23 cellular contexts compared by ENCODE assay signal in the genomic region with DNA sequence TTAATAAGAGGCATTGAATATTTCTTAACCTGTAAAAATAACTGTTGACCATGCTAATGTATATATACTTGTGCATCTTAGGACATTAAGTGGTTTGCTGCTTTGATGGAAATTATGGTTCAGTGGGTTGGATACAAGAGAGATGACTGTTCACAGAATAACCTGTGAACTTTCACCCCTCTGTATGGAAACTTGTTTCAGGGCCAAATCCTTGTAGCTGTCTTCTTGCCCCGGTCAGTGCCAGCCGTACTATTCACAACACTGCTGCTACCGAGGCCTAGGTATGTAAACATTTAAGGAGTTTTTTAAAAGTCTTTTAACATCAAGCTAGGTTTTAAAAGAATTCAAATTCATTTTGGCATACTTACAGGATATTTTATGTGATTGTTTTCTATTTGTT. TPM values are rescaled to one million over a fixed set of nuclear protein-coding genes. Genes with fewer than 3 reads are reported as not detected.
A peak's percentile ranks its signal among the peaks of the same experiment; 100 is the strongest.
DNase-seq lines count a peak whose midpoint lies in the region; ATAC-seq and TF ChIP-seq lines count a peak whose summit lies in the region.
"Had no signal": no experiment of that assay in that cellular context is flagged by ENCODE, and none has a peak within 500 bp of the region (broad histone marks: within the 10 kb centered on the region; RNA-seq: fewer than 3 reads in every experiment).

No MANE protein-coding gene starts in this region.

- no peak overlapping the region for H3K4me3 Mint-ChIP-seq in activated CD8-positive, alpha-beta T cell treated with anti-CD3 and anti-CD28 coated beads for 36 hours
- H3K4me3 Mint-ChIP-seq in activated CD8-positive, alpha-beta T cell treated with anti-CD3 and anti-CD28 coated beads, Interleukin-2, amount 10 ng/mL, durations not matched to agents 7 days and 5 days: no peak overlapping the region
- H3K4me3 Mint-ChIP-seq: activated CD4-positive, alpha-beta T cell treated with anti-CD3 and anti-CD28 coated beads for 36 hours; B cell had no signal

- 42 to 62% methylated on average over 3 of the region's 3 CpGs for WGBS in sigmoid colon, 2 donors

- no peaks in the 10 kb centered on the region for H3K27me3 Mint-ChIP-seq in activated CD8-positive, alpha-beta T cell treated with anti-CD3 and anti-CD28 coated beads for 36 hours
- no peaks in the 10 kb centered on the region for H3K27me3 Mint-ChIP-seq in activated CD8-positive, alpha-beta T cell treated with anti-CD3 and anti-CD28 coated beads, Interleukin-2, amount 10 ng/mL, durations not matched to agents 7 days and 5 days (ENCODE audit: low read depth)
- H3K27me3 Mint-ChIP-seq: activated CD4-positive, alpha-beta T cell treated with anti-CD3 and anti-CD28 coated beads for 36 hours; B cell had no signal

- ATAC-seq in activated CD8-positive, alpha-beta T cell treated with anti-CD3 and anti-CD28 coated beads for 36 hours: no peak
- ATAC-seq in activated CD8-positive, alpha-beta T cell treated with anti-CD3 and anti-CD28 coated beads, Interleukin-2, amount 10 ng/mL, durations not matched to agents 7 days and 5 days: no peak
- ATAC-seq in HG02981 (IDR thresholded peaks at IDR 0.05; ENCODE audit: unreplicated experiment): no peak
- ATAC-seq: activated CD4-positive, alpha-beta T cell treated with anti-CD3 and anti-CD28 coated beads for 36 hours; gastrocnemius medialis; upper lobe of right lung had no signal

- no peaks in the 10 kb centered on the region for H3K4me1 ChIP-seq in Karpas-422 (ENCODE audit: low read length)
- peaks cover 0 to 16% (median 12%) of the 10 kb centered on the region in 4 donors for H3K4me1 ChIP-seq in sigmoid colon
- H3K4me1 ChIP-seq: upper lobe of right lung had no signal

- TF ChIP-seq EP300 in sigmoid colon (IDR thresholded peaks at IDR 0.05): no peak

- H3K9me3 ChIP-seq in Karpas-422 (ENCODE audit: low read length) (no peaks in the 10 kb centered on the region), sigmoid colon (no peaks in the 10 kb centered on the region)
- H3K9me3 ChIP-seq: gastrocnemius medialis, upper lobe of right lung had no signal

- H3K27me3 ChIP-seq in Karpas-422 (ENCODE audit: low read length) (no peaks in the 10 kb centered on the region), sigmoid colon (no peaks in the 10 kb centered on the region)
- H3K27me3 ChIP-seq: gastrocnemius medialis, upper lobe of right lung had no signal

- no peak for DNase-seq in activated CD8-positive, alpha-beta T cell treated with anti-CD3 and anti-CD28 coated beads for 36 hours
- no peak for DNase-seq in activated CD8-positive, alpha-beta T cell treated with anti-CD3 and anti-CD28 coated beads, Interleukin-2, amount 10 ng/mL, durations not matched to agents 7 days and 5 days
- DNase-seq in Karpas-422 (no peak), iris pigment epithelial cell (ENCODE audit: low read depth) (peak; percentile 33), sigmoid colon (no peak), posterior cingulate gyrus (no peak), T1000 (lab: John Stamatoyannopoulos, UW) (no peak)
- DNase-seq: activated CD4-positive, alpha-beta T cell treated with anti-CD3 and anti-CD28 coated beads for 36 hours; activated gamma-delta T cell treated with Interleukin-2 at 50 U/mL for 16 hours; caudate nucleus; erythroblast; gastrocnemius medialis; GM23248; kidney glomerular epithelial cell; NCI-H1694; NCI-H2171 treated with DMSO at 0.1 percent for 48 hours; NCI-H69; SHP77; stimulated activated CD4-positive, alpha-beta T cell treated with anti-CD3 and anti-CD28 coated beads, Interleukin-12 subunit alpha, Interleukin-12 subunit beta, amount 100 ng/mL, for 4 hours; stimulated activated CD8-positive, alpha-beta memory T cell treated with anti-CD3 and anti-CD28 coated beads, Interleukin-4, amount 100 ng/mL, for 48 hours; upper lobe of right lung had no signal

- H3K9me3 Mint-ChIP-seq in activated CD8-positive, alpha-beta T cell treated with anti-CD3 and anti-CD28 coated beads for 36 hours: no peaks in the 10 kb centered on the region
- H3K9me3 Mint-ChIP-seq in activated CD8-positive, alpha-beta T cell treated with anti-CD3 and anti-CD28 coated beads, Interleukin-2, amount 10 ng/mL, durations not matched to agents 7 days and 5 days (ENCODE audit: insufficient read depth): no peaks in the 10 kb centered on the region

- H3K36me3 ChIP-seq in Karpas-422 (ENCODE audit: insufficient read depth, low read length) (peaks cover 76% of the 10 kb centered on the region), sigmoid colon (peaks cover 24 to 96% (median 36%) of the 10 kb centered on the region in 4 donors)

- H3K36me3 Mint-ChIP-seq in activated CD8-positive, alpha-beta T cell treated with anti-CD3 and anti-CD28 coated beads for 36 hours (ENCODE audit: low read depth): peaks cover 42% of the 10 kb centered on the region
- peaks cover 69% of the 10 kb centered on the region for H3K36me3 Mint-ChIP-seq in activated CD8-positive, alpha-beta T cell treated with anti-CD3 and anti-CD28 coated beads, Interleukin-2, amount 10 ng/mL, durations not matched to agents 7 days and 5 days (ENCODE audit: low read depth)

- H3K27ac ChIP-seq in Karpas-422 (ENCODE audit: low read length) (0 out of 2 replicates have a peak overlapping the region, but pooled peaks have one; percentile 8), sigmoid colon (peak overlapping the region in 3 of 4 donors; percentile 2 to 54 (median 45))
- H3K27ac ChIP-seq: upper lobe of right lung had no signal

- H3K4me1 Mint-ChIP-seq in activated CD8-positive, alpha-beta T cell treated with anti-CD3 and anti-CD28 coated beads for 36 hours (ENCODE audit: low read depth): peaks cover 22% of the 10 kb centered on the region
- H3K4me1 Mint-ChIP-seq in activated CD8-positive, alpha-beta T cell treated with anti-CD3 and anti-CD28 coated beads, Interleukin-2, amount 10 ng/mL, durations not matched to agents 7 days and 5 days (ENCODE audit: low read depth): no peaks in the 10 kb centered on the region

- H3K27ac Mint-ChIP-seq in activated CD8-positive, alpha-beta T cell treated with anti-CD3 and anti-CD28 coated beads for 36 hours: peak overlapping the region; percentile 58
- H3K27ac Mint-ChIP-seq in activated CD8-positive, alpha-beta T cell treated with anti-CD3 and anti-CD28 coated beads, Interleukin-2, amount 10 ng/mL, durations not matched to agents 7 days and 5 days: no peak overlapping the region
- H3K27ac Mint-ChIP-seq: B cell had no signal

- CTCF ChIA-PET in activated CD8-positive, alpha-beta T cell treated with anti-CD3 and anti-CD28 coated beads for 36 hours (lab: Charles Lee): interaction anchor here (0.6 to 4.3 kb wide), 5 partner anchors 9 to 61 kb away, joined by 3 to 26 read pairs (median 6); no protein-coding TSS in a partner anchor
- CTCF ChIA-PET in activated CD8-positive, alpha-beta T cell treated with anti-CD3 and anti-CD28 coated beads, Interleukin-2, amount 10 ng/mL, durations not matched to agents 7 days and 5 days (lab: Charles Lee): interaction anchor here (0.8 to 4.5 kb wide), 3 partner anchors 16 to 33 kb away, joined by 3 to 30 read pairs (median 7); partner anchors contain the start of gene DONSON

- no peak overlapping the region for H3K4me2 ChIP-seq in Karpas-422 (ENCODE audit: low read depth, low read length, poor library complexity, severe bottlenecking)

- H4K20me1 ChIP-seq in Karpas-422 (ENCODE audit: insufficient read depth, low read depth, low read length): no peaks in the 10 kb centered on the region; the same call in 1 of the 2 replicates

- TF ChIP-seq CTCF in activated CD8-positive, alpha-beta T cell treated with anti-CD3 and anti-CD28 coated beads for 36 hours (IDR thresholded peaks at IDR 0.05): no peak
- no peak for TF ChIP-seq CTCF in sigmoid colon (IDR thresholded peaks at IDR 0.05)

- intact Hi-C loops in activated CD8-positive, alpha-beta T cell treated with anti-CD3 and anti-CD28 coated beads for 36 hours (cut with micrococcal nuclease): no loop called here
- intact Hi-C loops in sigmoid colon (cut with DNase I): no loop called here
- intact Hi-C loops in posterior cingulate gyrus (cut with DNase I): no loop called here

- no peak for TF ChIP-seq POLR2A in sigmoid colon (IDR thresholded peaks at IDR 0.05)

- POLR2A ChIA-PET in activated CD8-positive, alpha-beta T cell treated with anti-CD3 and anti-CD28 coated beads for 36 hours (lab: Charles Lee): interaction anchor here (0.6 to 2.6 kb wide), 2 partner anchors 16 to 1784 kb away, joined by 4 to 10 read pairs; partner anchors contain the start of gene DONSON
- POLR2A ChIA-PET in activated CD8-positive, alpha-beta T cell treated with anti-CD3 and anti-CD28 coated beads, Interleukin-2, amount 10 ng/mL, durations not matched to agents 7 days and 5 days (lab: Charles Lee): interaction anchor here (0.8 to 1.4 kb wide), 2 partner anchors 11 to 29 kb away, joined by 3 to 5 read pairs; partner anchors contain the start of gene SON

- H3K9me2 ChIP-seq in Karpas-422 (replicated peaks; ENCODE audit: insufficient read depth, low read length): no peaks in the 10 kb centered on the region

- peaks cover 43% of the 10 kb centered on the region for H3K79me2 ChIP-seq in Karpas-422 (ENCODE audit: low read length)

- H2AFZ ChIP-seq in Karpas-422 (ENCODE audit: low read length): no peak overlapping the region
- H2AFZ ChIP-seq: GM23248 had no signal

- H3K4me3 ChIP-seq in Karpas-422 (ENCODE audit: low read length) (no peak overlapping the region), sigmoid colon (no peak overlapping the region)
- H3K4me3 ChIP-seq: gastrocnemius medialis, GM23248, upper lobe of right lung had no signal

- H3K9ac ChIP-seq in Karpas-422 (ENCODE audit: low read length): no peak overlapping the region
- H3K9ac ChIP-seq: GM23248 had no signal

RNA-seq across cellular contexts. Expression of gene DONSON, which starts 16.1 kb away (rescaled TPM):
- 10 to 100 TPM; 36.8 to 41.5 TPM for total RNA-seq in activated CD8-positive, alpha-beta T cell treated with anti-CD3 and anti-CD28 coated beads for 36 hours
- 10 to 100 TPM; 43.3 to 44.1 TPM for total RNA-seq in activated CD8-positive, alpha-beta T cell treated with anti-CD3 and anti-CD28 coated beads, Interleukin-2, amount 10 ng/mL, durations not matched to agents 7 days and 5 days
- total RNA-seq in Karpas-422 (2014; rRNA removed; shearing (Covaris generic); ENCODE audit: low replicate concordance): 14.6 and 16.1 TPM in 2 replicates
- total RNA-seq in sigmoid colon: 1 to 10 TPM; 4.6 to 7.2 (median 5.9) TPM
- 10 to 100 TPM in 2 of 3 donors, 1 to 10 TPM in 1; 6.0 to 13.4 (median 12.1) TPM for polyA plus RNA-seq in sigmoid colon

RNA-seq across cellular contexts. Expression of gene SON, which starts 29.5 kb away (rescaled TPM):
- total RNA-seq in activated CD8-positive, alpha-beta T cell treated with anti-CD3 and anti-CD28 coated beads for 36 hours: 100 to 1,000 TPM; 267 to 276 TPM
- total RNA-seq in activated CD8-positive, alpha-beta T cell treated with anti-CD3 and anti-CD28 coated beads, Interleukin-2, amount 10 ng/mL, durations not matched to agents 7 days and 5 days: 100 to 1,000 TPM; 284 to 285 TPM
- total RNA-seq in Karpas-422 (2014; rRNA removed; shearing (Covaris generic); ENCODE audit: low replicate concordance): 121 and 159 TPM in 2 replicates
- 100 to 1,000 TPM; 177 to 244 (median 190) TPM for total RNA-seq in sigmoid colon
- polyA plus RNA-seq in sigmoid colon: 10 to 100 TPM; 24.0 to 95.5 (median 33.0) TPM

RNA-seq across cellular contexts. Expression of gene GART, which starts 30.4 kb away (rescaled TPM):
- total RNA-seq in activated CD8-positive, alpha-beta T cell treated with anti-CD3 and anti-CD28 coated beads for 36 hours: 100 to 1,000 TPM; 224 to 232 TPM
- 100 to 1,000 TPM; 138 to 147 TPM for total RNA-seq in activated CD8-positive, alpha-beta T cell treated with anti-CD3 and anti-CD28 coated beads, Interleukin-2, amount 10 ng/mL, durations not matched to agents 7 days and 5 days
- 117 and 119 TPM in 2 replicates for total RNA-seq in Karpas-422 (2014; rRNA removed; shearing (Covaris generic); ENCODE audit: low replicate concordance)
- total RNA-seq in sigmoid colon: 10 to 100 TPM; 53.2 to 78.5 (median 66.8) TPM
- polyA plus RNA-seq in sigmoid colon: 10 to 100 TPM; 10.8 to 36.4 (median 21.3) TPM
